ENCODE assay signal across 9 cellular contexts in the genomic region with DNA sequence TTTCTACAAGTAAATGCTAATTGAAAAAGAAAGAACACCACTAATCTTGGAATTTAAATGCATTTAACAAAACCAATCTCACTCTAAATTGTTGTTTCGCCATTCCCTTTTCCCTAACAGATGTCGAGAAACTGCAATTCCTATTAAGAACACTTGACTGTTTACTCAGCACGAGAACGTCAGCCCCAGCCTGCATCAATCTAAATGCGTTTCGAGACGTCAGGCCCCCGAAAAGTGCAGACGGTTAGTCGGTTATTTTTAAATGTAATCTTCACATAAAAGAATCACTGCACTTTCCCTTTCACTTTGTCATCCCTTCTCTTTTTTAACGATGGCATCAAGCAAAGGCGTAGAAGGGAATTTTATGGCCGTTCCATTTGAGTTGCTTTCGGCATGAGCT.
DNase-seq lines count a peak whose midpoint lies in the region; ATAC-seq lines count a peak whose summit lies in the region.
"Had no signal": no experiment of that assay in that cellular context is flagged by ENCODE, and none has a peak within 500 bp of the region (broad histone marks: within the 10 kb centered on the region; RNA-seq: fewer than 3 reads in every experiment).

No MANE protein-coding gene starts in this region.

- no peak overlapping the region for H3K23ac ChIP-seq in mesenchymal stem cell (ENCODE audit: low read length in 2 of 2)

- H4K91ac ChIP-seq in mesenchymal stem cell (ENCODE audit: low read length): no peak overlapping the region

- no peak overlapping the region for H3K27ac ChIP-seq in mesenchymal stem cell (ENCODE audit: low read length, poor library complexity, severe bottlenecking)
- H3K27ac ChIP-seq in urinary bladder (ENCODE audit: low read depth): no peak overlapping the region

- H2BK120ac ChIP-seq in mesenchymal stem cell (ENCODE audit: low read depth, low read length): no peak overlapping the region

- H3K14ac ChIP-seq in mesenchymal stem cell (ENCODE audit: low read length in 2 of 2): no peak overlapping the region

- H3K9ac ChIP-seq in mesenchymal stem cell (ENCODE audit: low read length): peak overlapping the region; percentile 80

- no peak overlapping the region for H3K4ac ChIP-seq in mesenchymal stem cell (ENCODE audit: low read depth in 1 of 2, low read length in 2 of 2)

- no peaks in the 10 kb centered on the region for H3K9me3 ChIP-seq in mesenchymal stem cell (ENCODE audit: control insufficient read depth, low read length)

- ATAC-seq in HG03521 (IDR thresholded peaks at IDR 0.05; ENCODE audit: unreplicated experiment): no peak
- ATAC-seq: HCT116 had no signal

- H3K79me1 ChIP-seq in mesenchymal stem cell (replicated peaks; ENCODE audit: low read length, poor library complexity, severe bottlenecking): no peaks in the 10 kb centered on the region

- no peak overlapping the region for H2AK5ac ChIP-seq in mesenchymal stem cell (ENCODE audit: low read length, severe bottlenecking)

- H3K4me1 ChIP-seq in mesenchymal stem cell (ENCODE audit: control insufficient read depth, insufficient read depth, low read depth, low read length) (no peaks in the 10 kb centered on the region), urinary bladder (ENCODE audit: insufficient read depth) (no peaks in the 10 kb centered on the region)

- H2BK5ac ChIP-seq in mesenchymal stem cell (ENCODE audit: low read depth, low read length, poor library complexity, severe bottlenecking): no peak overlapping the region

- H2AFZ ChIP-seq in mesenchymal stem cell (ENCODE audit: low read depth, low read length): no peak overlapping the region

- H2BK15ac ChIP-seq in mesenchymal stem cell (ENCODE audit: low read depth, poor library complexity, severe bottlenecking): no peak overlapping the region

- H3K4me3 ChIP-seq in mesenchymal stem cell (ENCODE audit: insufficient read depth in 1 of 2, low read depth in 1 of 2, low read length in 2 of 2) (peak overlapping the region in 1 of 2 experiments; percentile 64), urinary bladder (ENCODE audit: low read depth, low read length) (peak overlapping the region; percentile 33)

- H2BK12ac ChIP-seq in mesenchymal stem cell (ENCODE audit: low read length in 2 of 2): no peak overlapping the region

- no peak overlapping the region for H3K4me2 ChIP-seq in mesenchymal stem cell (ENCODE audit: low read length, poor library complexity, severe bottlenecking)

- 64% methylated on average over 14 of the region's 14 CpGs for WGBS in mesenchymal stem cell
- WGBS in urinary bladder: 13% methylated on average over 14 of the region's 14 CpGs

- no peak overlapping the region for H3K18ac ChIP-seq in mesenchymal stem cell (ENCODE audit: low read depth in 1 of 2, low read length in 2 of 2)

- H4K8ac ChIP-seq in mesenchymal stem cell (ENCODE audit: low read length): no peak overlapping the region

- no peaks in the 10 kb centered on the region for H3K27me3 ChIP-seq in mesenchymal stem cell (ENCODE audit: control insufficient read depth in 1 of 2, insufficient read depth in 1 of 2, low read length in 2 of 2)

- no peaks in the 10 kb centered on the region for H3K36me3 ChIP-seq in mesenchymal stem cell (ENCODE audit: control insufficient read depth in 1 of 2, insufficient read depth in 2 of 2, low read depth in 1 of 2, low read length in 2 of 2)
- no peaks in the 10 kb centered on the region for H3K36me3 ChIP-seq in urinary bladder (ENCODE audit: insufficient read depth)

- DNase-seq in activated gamma-delta T cell treated with Interleukin-2 at 50 U/mL for 16 hours: peak; percentile 11
- DNase-seq in activated gamma-delta T cell (lab: John Stamatoyannopoulos, UW): no peak
- DNase-seq in activated gamma-delta T cell treated with anti-CD3 and anti-CD28 coated beads, Interleukin-2, amount 50 U/mL, for 16 hours (ENCODE audit: low read depth): peak; percentile 7
- DNase-seq in mesenchymal stem cell: no peak
- DNase-seq in NCI-H526 treated with DMSO at 0.1 percent for 48 hours (lab: John Stamatoyannopoulos, UW): no peak
- DNase-seq in NCI-H1092 treated with DMSO at 0.1 percent for 48 hours (lab: John Stamatoyannopoulos, UW): no peak

Comparison
In these comparisons a context has a peak if more than half of its experiments do, and no peak if none do; other contexts are left out.
1. DNase-seq: peak in activated gamma-delta T cell treated with Interleukin-2 at 50 U/mL for 16 hours (single experiment) and activated gamma-delta T cell treated with anti-CD3 and anti-CD28 coated beads, Interleukin-2, amount 50 U/mL, for 16 hours (single experiment); none in activated gamma-delta T cell (single experiment), mesenchymal stem cell (single experiment), NCI-H526 treated with DMSO at 0.1 percent for 48 hours (single experiment) and NCI-H1092 treated with DMSO at 0.1 percent for 48 hours (single experiment).